14 cellular contexts compared by ENCODE assay signal in the genomic region with DNA sequence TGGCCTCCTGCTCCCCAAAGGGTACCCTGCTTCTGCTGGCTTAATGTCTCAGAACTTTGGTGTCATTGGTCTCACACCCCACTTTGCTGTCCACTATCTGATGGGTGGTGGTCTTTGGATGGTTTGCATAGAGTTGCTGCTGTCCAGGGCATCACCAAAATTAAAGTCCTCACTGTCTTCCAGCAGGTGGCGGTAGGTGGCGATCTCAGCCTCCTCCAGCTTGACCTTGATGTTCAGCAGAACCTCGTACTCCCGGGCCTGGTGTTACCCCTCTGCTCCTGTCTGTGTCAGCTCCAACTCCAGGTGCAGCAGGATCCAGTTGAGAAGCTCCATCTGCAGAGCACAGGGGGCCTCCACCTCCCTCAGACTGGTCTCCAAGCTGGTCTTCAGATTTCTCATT.
DNase-seq lines count a peak whose midpoint lies in the region; ATAC-seq, FAIRE-seq and TF ChIP-seq lines count a peak whose summit lies in the region.
"Had no signal": no experiment of that assay in that cellular context is flagged by ENCODE, and none has a peak within 500 bp of the region (broad histone marks: within the 10 kb centered on the region; RNA-seq: fewer than 3 reads in every experiment).

No MANE protein-coding gene starts in this region.

- TF ChIP-seq POLR2A in HepG2 (IDR thresholded peaks at IDR 0.05; ENCODE audit: insufficient read depth in 1 of 2, low read depth in 2 of 2, low read length in 2 of 2) (no peak), right lobe of liver (IDR thresholded peaks at IDR 0.05) (no peak)

- ATAC-seq in HepG2 (peak; percentile 88), right lobe of liver (no peak), GM19452 (IDR thresholded peaks at IDR 0.05; ENCODE audit: unreplicated experiment) (no peak), GM19397 (IDR thresholded peaks at IDR 0.05; ENCODE audit: unreplicated experiment) (no peak)
- ATAC-seq: natural killer cell had no signal

- in situ Hi-C loops in HepG2 (cut with HindIII; ENCODE audit: extremely low pct_ligation_motif_present, low pct_unique_long_range_greater_than_20kb): loop anchor here (10.0 kb wide), 1 partner anchor 1494 kb away; no protein-coding TSS in a partner anchor

- TF ChIP-seq CTCF in HepG2 (CRISPR knock-in tag; IDR thresholded peaks at IDR 0.05): peak; percentile 66
- peak in 1 of 4 donors; percentile 7 for TF ChIP-seq CTCF in right lobe of liver (IDR thresholded peaks at IDR 0.05)
- peak; percentile 50 for TF ChIP-seq CTCF in WERI-Rb-1 (IDR thresholded peaks at IDR 0.05; ENCODE audit: low read depth, low read length)

- TF ChIP-seq RAD21 in HepG2 (CRISPR knock-in tag; IDR thresholded peaks at IDR 0.05) (no peak), Ishikawa (IDR thresholded peaks at IDR 0.05; ENCODE audit: low read depth) (peak; percentile 30)

- H3K27ac ChIP-seq in HepG2 (ENCODE audit: extremely low read length, insufficient read depth, low read length) (no peak overlapping the region), right lobe of liver (no peak overlapping the region), WERI-Rb-1 (no peak overlapping the region)
- H3K27ac ChIP-seq: BLaER1 treated with 17β-estradiol and CSF1 and Interleukin-3, amounts not matched to agents 10 nM and 100 nM had no signal

- no peaks in the 10 kb centered on the region for H3K79me2 ChIP-seq in HepG2 (ENCODE audit: insufficient read depth, low read length)

- H3K9ac ChIP-seq in HepG2 (ENCODE audit: insufficient read depth, low read depth, low read length): no peak overlapping the region
- H3K9ac ChIP-seq: BLaER1 treated with 17β-estradiol and CSF1 and Interleukin-3, amounts not matched to agents 10 nM and 100 nM had no signal

- no peak overlapping the region for H2AFZ ChIP-seq in HepG2 (ENCODE audit: low read length)

- H3K4me3 ChIP-seq in HepG2 (replicated peaks in 1 of 3; ENCODE audit: insufficient read depth in 1 of 3, low read depth in 2 of 3, low read length in 3 of 3) (no peak overlapping the region), right lobe of liver (no peak overlapping the region), WERI-Rb-1 (ENCODE audit: low read depth, low read length) (no peak overlapping the region)
- H3K4me3 ChIP-seq: BLaER1 treated with 17β-estradiol and CSF1 and Interleukin-3, amounts not matched to agents 10 nM and 100 nM had no signal

- H3K36me3 ChIP-seq in HepG2 (replicated peaks in 1 of 2; ENCODE audit: control insufficient read depth in 1 of 2, insufficient read depth in 2 of 2, low read length in 2 of 2) (no peaks in the 10 kb centered on the region), right lobe of liver (no peaks in the 10 kb centered on the region), WERI-Rb-1 (no peaks in the 10 kb centered on the region)
- H3K36me3 ChIP-seq: BLaER1 treated with 17β-estradiol and CSF1 and Interleukin-3, amounts not matched to agents 10 nM and 100 nM had no signal

- TF ChIP-seq EP300 in HepG2 (IDR thresholded peaks at IDR 0.05; ENCODE audit: low read depth in 2 of 2, low read length in 2 of 2) (no peak), HepG2 (CRISPR knock-in tag; IDR thresholded peaks at IDR 0.05; ENCODE audit: borderline replicate concordance) (no peak), Ishikawa (IDR thresholded peaks at IDR 0.05; ENCODE audit: borderline replicate concordance) (no peak)

- intact Hi-C loops in HepG2 (cut with micrococcal nuclease; ENCODE audit: unreplicated experiment): loop anchor here (1.0 kb wide), 1 partner anchor 47 kb away; no protein-coding TSS in a partner anchor
- intact Hi-C loops in right lobe of liver (cut with DNase I): no loop called here

- peak; percentile 15 for DNase-seq in HepG2 (ENCODE audit: low spot score)
- DNase-seq in right lobe of liver: no peak
- peak; percentile 39 for DNase-seq in WERI-Rb-1
- no peak for DNase-seq in D341Med (ENCODE audit: low spot score)
- DNase-seq in GM19239 (ENCODE audit: insufficient read length, low spot score): no peak
- DNase-seq: activated T-cell treated with anti-CD3 and anti-CD28 coated beads, Interleukin-2, amount 50 U/mL, for 48 hours; natural killer cell; NCI-H69 had no signal

- H4K20me1 ChIP-seq in HepG2 (ENCODE audit: insufficient read depth, low read length): no peaks in the 10 kb centered on the region
- H4K20me1 ChIP-seq: BLaER1 treated with 17β-estradiol and CSF1 and Interleukin-3, amounts not matched to agents 10 nM and 100 nM had no signal

- CTCF ChIA-PET in HepG2 (lab: Yijun Ruan, JAX; ENCODE audit: low intra/inter-chr PET ratio, low total read pairs): interaction anchor here (1.7 kb wide), 1 partner anchor 1494 kb away, joined by 9 read pairs; no protein-coding TSS in a partner anchor

- no peak overlapping the region for H3K4me2 ChIP-seq in HepG2 (ENCODE audit: low read depth, low read length)
- H3K4me2 ChIP-seq: BLaER1 treated with 17β-estradiol and CSF1 and Interleukin-3, amounts not matched to agents 10 nM and 100 nM had no signal

- POLR2A ChIA-PET in HepG2 (lab: Yijun Ruan, JAX): no interaction called here

- no TSS peak for BruUV-seq in HepG2 (replicated peaks; lab: Mats Ljungman, UMichigan)

- H3K4me1 ChIP-seq in HepG2 (ENCODE audit: insufficient read depth, low read length) (no peaks in the 10 kb centered on the region), right lobe of liver (no peaks in the 10 kb centered on the region)
- H3K4me1 ChIP-seq: BLaER1 treated with 17β-estradiol and CSF1 and Interleukin-3, amounts not matched to agents 10 nM and 100 nM had no signal

- no peaks in the 10 kb centered on the region for H3K9me3 ChIP-seq in HepG2 (ENCODE audit: low read length)
- H3K9me3 ChIP-seq in right lobe of liver: no peaks in the 10 kb centered on the region
- peaks cover 4% of the 10 kb centered on the region for H3K9me3 ChIP-seq in WERI-Rb-1 (ENCODE audit: severe bottlenecking)

- peak; percentile 54 for FAIRE-seq in HepG2 (lab: Jason Lieb, UNC)
- FAIRE-seq in GM19239 (lab: Jason Lieb, UNC): no peak
- FAIRE-seq: GM18507, islet of Langerhans had no signal

- H3K27me3 ChIP-seq in HepG2 (ENCODE audit: control insufficient read depth in 1 of 2, insufficient read depth in 2 of 2, low read length in 2 of 2) (no peaks in the 10 kb centered on the region), right lobe of liver (no peaks in the 10 kb centered on the region), WERI-Rb-1 (ENCODE audit: insufficient read depth, low read depth, severe bottlenecking) (no peaks in the 10 kb centered on the region)
- H3K27me3 ChIP-seq: BLaER1 treated with 17β-estradiol and CSF1 and Interleukin-3, amounts not matched to agents 10 nM and 100 nM had no signal

- WGBS in HepG2 (ENCODE audit: low lambda C conversion rate): 0% methylated on average over 2 of the region's 4 CpGs
- no CpG with 5 or more reads among the region's 4 CpGs for WGBS in right lobe of liver (ENCODE audit: insufficient coverage, low coverage, low lambda C conversion rate, missing lambda C conversion rate)

TF ChIP-seq in HepG2, 621 proteins besides CTCF, POLR2A, EP300 and RAD21:
- TF ChIP-seq, protein P1, sequence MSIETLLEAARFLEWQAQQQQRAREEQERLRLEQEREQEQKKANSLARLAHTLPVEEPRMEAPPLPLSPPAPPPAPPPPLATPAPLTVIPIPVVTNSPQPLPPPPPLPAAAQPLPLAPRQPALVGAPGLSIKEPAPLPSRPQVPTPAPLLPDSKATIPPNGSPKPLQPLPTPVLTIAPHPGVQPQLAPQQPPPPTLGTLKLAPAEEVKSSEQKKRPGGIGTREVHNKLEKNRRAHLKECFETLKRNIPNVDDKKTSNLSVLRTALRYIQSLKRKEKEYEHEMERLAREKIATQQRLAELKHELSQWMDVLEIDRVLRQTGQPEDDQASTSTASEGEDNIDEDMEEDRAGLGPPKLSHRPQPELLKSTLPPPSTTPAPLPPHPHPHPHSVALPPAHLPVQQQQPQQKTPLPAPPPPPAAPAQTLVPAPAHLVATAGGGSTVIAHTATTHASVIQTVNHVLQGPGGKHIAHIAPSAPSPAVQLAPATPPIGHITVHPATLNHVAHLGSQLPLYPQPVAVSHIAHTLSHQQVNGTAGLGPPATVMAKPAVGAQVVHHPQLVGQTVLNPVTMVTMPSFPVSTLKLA (IDR thresholded peaks at IDR 0.05): no peak
- TF ChIP-seq SMC3 (IDR thresholded peaks at IDR 0.05; ENCODE audit: low read length) (peak; percentile 20; the same call in 1 of the 2 replicates), NKX3-1 (CRISPR knock-in tag; IDR thresholded peaks at IDR 0.05) (no peak)

TF ChIP-seq in Ishikawa, 13 proteins besides CTCF, POLR2A, EP300 and RAD21 (continues in another document):
- TF ChIP-seq EGR1 (IDR thresholded peaks at IDR 0.05) (no peak), ZBTB7A (IDR thresholded peaks at IDR 0.05; ENCODE audit: low read depth) (no peak), TCF12 (IDR thresholded peaks at IDR 0.05; ENCODE audit: low read depth) (no peak), FOXM1 (IDR thresholded peaks at IDR 0.05; ENCODE audit: borderline replicate concordance, low read depth) (no peak), TAF1 (IDR thresholded peaks at IDR 0.05; ENCODE audit: low read depth) (no peak), YY1 (IDR thresholded peaks at IDR 0.05; ENCODE audit: low read depth) (no peak), TEAD4 (IDR thresholded peaks at IDR 0.05) (no peak), NFIC (IDR thresholded peaks at IDR 0.05) (no peak)
- TF ChIP-seq, protein P2, sequence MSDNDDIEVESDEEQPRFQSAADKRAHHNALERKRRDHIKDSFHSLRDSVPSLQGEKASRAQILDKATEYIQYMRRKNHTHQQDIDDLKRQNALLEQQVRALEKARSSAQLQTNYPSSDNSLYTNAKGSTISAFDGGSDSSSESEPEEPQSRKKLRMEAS (IDR thresholded peaks at IDR 0.05): no peak
- TF ChIP-seq, protein P3, sequence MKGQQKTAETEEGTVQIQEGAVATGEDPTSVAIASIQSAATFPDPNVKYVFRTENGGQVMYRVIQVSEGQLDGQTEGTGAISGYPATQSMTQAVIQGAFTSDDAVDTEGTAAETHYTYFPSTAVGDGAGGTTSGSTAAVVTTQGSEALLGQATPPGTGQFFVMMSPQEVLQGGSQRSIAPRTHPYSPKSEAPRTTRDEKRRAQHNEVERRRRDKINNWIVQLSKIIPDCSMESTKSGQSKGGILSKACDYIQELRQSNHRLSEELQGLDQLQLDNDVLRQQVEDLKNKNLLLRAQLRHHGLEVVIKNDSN (IDR thresholded peaks at IDR 0.05): no peak

Comparison
In these comparisons a context has a peak if more than half of its experiments do, and no peak if none do; other contexts are left out.
1. DNase-seq: peak in HepG2 (single experiment) and WERI-Rb-1 (single experiment); none in right lobe of liver (0 of 3), D341Med (single experiment) and GM19239 (single experiment).